ENCODE assay signal across 27 cellular contexts in genomic region chr11:97833412-97833811, GRCh38.
"Had no signal": no experiment of that assay in that cellular context is flagged by ENCODE, and none has a peak within 500 bp of the region (broad histone marks: within the 10 kb centered on the region; RNA-seq: fewer than 3 reads in every experiment).

No MANE protein-coding gene starts in this region.

- DNase-seq: colonic mucosa; cortex of kidney; dermis blood vessel endothelial cell; dorsolateral prefrontal cortex; effector CD4-positive, alpha-beta T cell; effector CD8-positive, alpha-beta T cell; effector memory CD4-positive, alpha-beta T cell; effector memory CD8-positive, alpha-beta T cell; endodermal cell; erythroblast; esophagus squamous epithelium; foreskin fibroblast; foreskin keratinocyte; foreskin melanocyte; gastrocnemius medialis; glutamatergic neuron; head of caudate nucleus; heart left ventricle; heart right ventricle had no signal

- H3K9me3 ChIP-seq: colonic mucosa, esophagus muscularis mucosa, esophagus squamous epithelium, gastrocnemius medialis, gastroesophageal sphincter, heart right ventricle had no signal

- H3K36me3 ChIP-seq: colonic mucosa, esophagus muscularis mucosa, esophagus squamous epithelium, gastrocnemius medialis, gastroesophageal sphincter, heart left ventricle, heart right ventricle had no signal

- H3K27ac ChIP-seq: colonic mucosa, coronary artery, dorsolateral prefrontal cortex, epithelial cell of prostate, esophagus muscularis mucosa, esophagus squamous epithelium, foreskin keratinocyte, gastrocnemius medialis, gastroesophageal sphincter, heart left ventricle, heart right ventricle had no signal

- ATAC-seq: effector memory CD8-positive, alpha-beta T cell; esophagus mucosa; foreskin keratinocyte; gastrocnemius medialis; gastroesophageal sphincter; heart left ventricle; heart right ventricle had no signal

- H3K4me1 ChIP-seq: colonic mucosa, esophagus muscularis mucosa, esophagus squamous epithelium, foreskin keratinocyte, gastrocnemius medialis, gastroesophageal sphincter, heart left ventricle, heart right ventricle had no signal

- H3K4me3 ChIP-seq: colonic mucosa, coronary artery, dorsolateral prefrontal cortex, esophagus muscularis mucosa, esophagus squamous epithelium, gastrocnemius medialis, gastroesophageal sphincter, heart left ventricle, heart right ventricle had no signal

- H3K27me3 ChIP-seq: colonic mucosa, dorsolateral prefrontal cortex, esophagus muscularis mucosa, esophagus squamous epithelium, foreskin keratinocyte, gastrocnemius medialis, gastroesophageal sphincter, heart left ventricle, heart right ventricle had no signal

- FAIRE-seq: colon, endometrium, endothelial cell of umbilical vein had no signal
